ENCODE assay signal across 8 cellular contexts in the genomic region with DNA sequence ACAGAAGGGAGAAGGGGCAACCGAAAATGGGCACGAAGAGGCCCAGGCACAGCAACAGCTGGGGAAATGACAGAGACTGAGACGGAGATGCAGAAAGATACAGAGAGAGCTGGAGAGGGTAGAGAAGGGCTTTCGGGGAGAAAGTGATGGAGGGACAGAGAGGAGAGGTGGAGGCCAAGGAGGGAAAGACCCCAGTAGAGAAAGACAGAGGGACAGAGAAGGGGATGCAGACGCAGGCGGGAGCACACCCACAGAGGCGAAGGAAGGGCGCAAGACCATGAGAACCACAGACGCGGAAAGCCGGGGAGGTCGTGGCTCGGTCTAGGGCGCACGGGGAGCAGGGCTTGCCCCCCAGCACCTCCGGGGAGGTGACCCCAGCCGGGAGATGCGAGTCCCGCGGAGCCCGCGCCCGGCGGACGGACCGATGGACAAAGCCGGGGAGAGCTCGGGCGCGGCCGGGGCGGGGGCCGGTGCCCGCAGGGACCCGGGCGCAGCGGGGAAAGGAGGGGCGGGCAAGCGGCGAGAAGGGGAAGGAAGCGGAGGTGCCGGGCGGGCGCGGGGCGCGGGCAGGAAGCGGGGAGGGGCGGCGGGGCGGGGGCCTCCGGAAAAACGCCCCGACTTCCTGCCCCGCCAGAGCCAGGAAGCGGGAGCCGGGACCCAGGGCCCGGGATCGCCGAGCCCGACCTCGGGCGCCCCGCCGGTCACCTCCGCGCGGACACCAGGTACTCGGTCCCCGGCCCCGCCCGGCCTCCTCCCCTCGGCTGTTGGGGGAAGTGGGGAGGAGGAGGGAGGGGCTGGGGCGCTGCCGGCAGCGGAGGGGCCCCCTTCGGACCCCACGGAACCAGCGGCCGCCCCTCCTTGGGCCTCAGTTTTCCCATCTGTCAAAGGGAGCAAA. TPM values are rescaled to one million over a fixed set of nuclear protein-coding genes. Genes with fewer than 3 reads are reported as not detected.
DNase-seq lines count a peak whose midpoint lies in the region; ATAC-seq and TF ChIP-seq lines count a peak whose summit lies in the region.

TSS of gene ARHGEF1 (plus strand) at position 617 of the 895 bp plus-strand sequence. CDS start 4,899 bp downstream, outside the sequence.

- DNase-seq in CD1c-positive myeloid dendritic cell (ENCODE audit: extremely low spot score) (peak; percentile 65), T-helper 2 cell (peak; percentile 33 to 77 (median 57)), MCF 10A (ENCODE audit: unreplicated experiment) (peak; percentile 49), iPS-NIHi7 (ENCODE audit: extremely low spot score) (peak; percentile 62), NCI-H128 (lab: John Stamatoyannopoulos, UW; ENCODE audit: unreplicated experiment) (no peak)
- DNase-seq in stimulated activated CD4-positive, alpha-beta T cell treated with anti-CD3 and anti-CD28 coated beads, Interleukin-2, amount 100 ng/mL, for 4 hours (ENCODE audit: low read depth): peak; percentile 35

- intact Hi-C loops in MCF 10A (cut with micrococcal nuclease): no loop called here

- BruUV-seq in MCF 10A (replicated peaks; lab: Mats Ljungman, UMichigan): TSS peak; percentile 26

- peak within 1 kb of the TSS; percentile 77 for H3K4me3 Mint-ChIP-seq in MCF 10A (ENCODE audit: unreplicated experiment)

- CTCF ChIA-PET in MCF 10A (lab: Yijun Ruan, JAX): interaction anchor here (0.5 to 2.0 kb wide), 6 partner anchors 9 to 329 kb away, joined by 3 to 6 read pairs (median 4); no protein-coding TSS in a partner anchor

- no peaks in the 10 kb centered on the region for H3K9me3 Mint-ChIP-seq in MCF 10A (ENCODE audit: unreplicated experiment)

- H3K4me1 Mint-ChIP-seq in MCF 10A (ENCODE audit: insufficient read depth, unreplicated experiment): peaks cover 24% of the 10 kb centered on the region

- peaks cover 15% of the 10 kb centered on the region for H3K36me3 Mint-ChIP-seq in MCF 10A (ENCODE audit: insufficient read depth, unreplicated experiment)

- peak within 1 kb of the TSS; percentile 95 for H3K27ac Mint-ChIP-seq in MCF 10A (ENCODE audit: low read depth, unreplicated experiment)

- ATAC-seq in HG03354 (IDR thresholded peaks at IDR 0.05; ENCODE audit: poor library complexity, severe bottlenecking, unreplicated experiment): peak; percentile 23
- no peak for ATAC-seq in GM21723 (IDR thresholded peaks at IDR 0.05; ENCODE audit: unreplicated experiment)

- no peak for TF ChIP-seq CTCF in MCF 10A (IDR thresholded peaks at IDR 0.05; ENCODE audit: unreplicated experiment)

- H3K27me3 Mint-ChIP-seq in MCF 10A (ENCODE audit: insufficient read depth, unreplicated experiment): no peaks in the 10 kb centered on the region

- POLR2A ChIA-PET in MCF 10A (lab: Yijun Ruan, JAX): interaction anchor here (0.6 to 9.8 kb wide), 10 partner anchors 9 to 194 kb away, joined by 3 to 125 read pairs (median 8); partner anchors contain the start of genes RABAC1, RPS19 and ZNF574

RNA-seq across cellular contexts. Expression of gene ARHGEF1, which starts in this region (rescaled TPM):
- 106 and 108 TPM in 2 replicates for total RNA-seq in MCF 10A (2022)
